Comparison of ENCODE assay signal across 8 cellular contexts in the genomic region with DNA sequence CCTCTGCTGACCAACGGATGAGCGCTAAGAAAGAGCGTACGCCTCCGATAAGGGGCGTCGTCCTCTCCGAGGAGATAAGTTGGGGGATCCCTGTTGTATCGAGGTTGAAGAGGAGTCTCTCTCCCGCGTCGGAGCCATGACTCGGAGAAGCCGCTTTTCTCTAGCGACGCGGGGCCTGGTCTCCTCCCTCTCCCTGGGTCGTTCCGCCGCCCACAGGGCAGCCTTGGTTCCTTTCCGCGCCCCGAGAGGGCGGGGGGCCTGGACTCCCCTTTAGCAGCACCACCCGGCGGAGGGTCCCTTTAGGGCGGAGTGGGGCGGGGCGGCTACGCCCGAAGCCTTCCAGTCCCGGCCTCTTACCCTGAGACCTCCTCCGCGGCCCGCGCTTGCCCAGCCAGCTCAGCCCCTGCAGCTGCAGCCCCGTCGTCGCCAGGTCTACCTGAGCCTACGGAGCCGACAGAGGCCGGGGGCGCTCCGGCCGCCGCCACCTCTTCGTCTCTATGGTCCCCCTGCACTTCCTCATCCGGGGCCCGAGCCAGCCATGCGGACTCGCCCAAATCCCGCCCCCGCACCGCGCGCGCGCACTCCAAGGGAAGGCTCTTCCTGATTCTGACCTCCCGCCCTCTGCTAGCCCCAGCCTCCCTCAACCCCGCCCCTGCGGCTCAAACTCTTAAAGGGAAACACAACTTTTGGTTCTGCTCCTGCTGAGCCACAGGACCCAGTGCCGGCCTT. TPM values are rescaled to one million over a fixed set of nuclear protein-coding genes. Genes with fewer than 3 reads are reported as not detected.
DNase-seq lines count a peak whose midpoint lies in the region; ATAC-seq and TF ChIP-seq lines count a peak whose summit lies in the region.

A gene (minus strand): TSS at position 497 of the 729 bp plus-strand sequence. CDS start 11,272 bp downstream, outside the sequence.

- H3K4me2 ChIP-seq in DND-41 (ENCODE audit: insufficient read depth, low read length) (peak within 1 kb of the TSS; percentile 98), GM23248 (ENCODE audit: unreplicated experiment) (peak within 1 kb of the TSS; percentile 95)

- peak; percentile 60 for TF ChIP-seq POLR2A in esophagus muscularis mucosa (IDR thresholded peaks at IDR 0.05; ENCODE audit: low read depth)

- peaks cover 12% of the 10 kb centered on the region for H3K36me3 ChIP-seq in DND-41 (ENCODE audit: insufficient read depth, low read length)
- H3K36me3 ChIP-seq in GM23248 (ENCODE audit: low read depth), result peaks cover 5% of the 10 kb centered on the region; the same call in 1 of the 2 replicates
- peaks cover 0 to 13% (median 6%) of the 10 kb centered on the region in 4 donors for H3K36me3 ChIP-seq in esophagus muscularis mucosa
- H3K36me3 ChIP-seq in muscle layer of duodenum (ENCODE audit: control insufficient read depth in 1 of 2, insufficient read depth in 2 of 2, low read length in 2 of 2), result no peaks in the 10 kb centered on the region

- peak within 1 kb of the TSS; percentile 85 for H3K9ac ChIP-seq in DND-41 (ENCODE audit: low read depth, low read length)
- peak within 1 kb of the TSS; percentile 97 for H3K9ac ChIP-seq in GM23248

- peaks cover 50% of the 10 kb centered on the region for H3K4me1 ChIP-seq in DND-41 (ENCODE audit: insufficient read depth, low read length)
- H3K4me1 ChIP-seq in GM23248 (ENCODE audit: insufficient read depth), result peaks cover 38% of the 10 kb centered on the region
- H3K4me1 ChIP-seq in esophagus muscularis mucosa, result peaks cover 42 to 58% (median 52%) of the 10 kb centered on the region in 4 donors
- peaks cover 34 to 42% of the 10 kb centered on the region in 2 donors for H3K4me1 ChIP-seq in muscle layer of duodenum (ENCODE audit: control insufficient read depth in 1 of 2, insufficient read depth in 2 of 2, low read length in 2 of 2)

- H4K20me1 ChIP-seq in DND-41 (ENCODE audit: insufficient read depth, low read length) (peaks cover under 1% of the 10 kb centered on the region; the same call in 1 of the 2 replicates), GM23248 (ENCODE audit: insufficient read depth) (no peaks in the 10 kb centered on the region)

- in situ Hi-C loops in GM23248 (cut with MboI), result no loop called here

- peaks cover 21% of the 10 kb centered on the region for H3F3A ChIP-seq in GM23248 (ENCODE audit: insufficient read depth)

- DNase-seq in DND-41 (peak; percentile 97), GM23248 (peak; percentile 97), Kasumi-1 (lab: John Stamatoyannopoulos, UW) (peak; percentile 94 to 96), RKO (ENCODE audit: low spot score) (peak; percentile 94), activated T-helper 1 cell treated with Interleukin-2 at 50 U/mL for 16 hours (ENCODE audit: low read depth) (peak; percentile 98), esophagus muscularis mucosa (ENCODE audit: extremely low spot score) (peak; percentile 99)
- peak; percentile 99 for DNase-seq in stimulated activated CD8-positive, alpha-beta memory T cell treated with anti-CD3 and anti-CD28 coated beads, Interleukin-7, amount 100 ng/mL, for 24 hours (ENCODE audit: low read depth)

- H3K27me3 ChIP-seq in DND-41 (ENCODE audit: insufficient read depth, low read length, poor library complexity), result no peaks in the 10 kb centered on the region
- no peaks in the 10 kb centered on the region for H3K27me3 ChIP-seq in GM23248 (replicated peaks; ENCODE audit: insufficient read depth)
- H3K27me3 ChIP-seq in esophagus muscularis mucosa, result no peaks in the 10 kb centered on the region
- H3K27me3 ChIP-seq in muscle layer of duodenum (ENCODE audit: low read depth, low read length), result no peaks in the 10 kb centered on the region

- TF ChIP-seq CTCF in DND-41 (IDR thresholded peaks at IDR 0.05; ENCODE audit: borderline replicate concordance, extremely low read depth, low read length, poor library complexity, severe bottlenecking) (peak; percentile 25), esophagus muscularis mucosa (IDR thresholded peaks at IDR 0.05) (peak in 2 of 3 experiments; percentile 20 to 27)

- no peak for TF ChIP-seq EP300 in esophagus muscularis mucosa (IDR thresholded peaks at IDR 0.05)

- H3K9me3 ChIP-seq in DND-41 (ENCODE audit: insufficient read depth, low read length, severe bottlenecking), result no peaks in the 10 kb centered on the region
- H3K9me3 ChIP-seq in GM23248 (ENCODE audit: low read depth), result no peaks in the 10 kb centered on the region
- H3K9me3 ChIP-seq in esophagus muscularis mucosa, result no peaks in the 10 kb centered on the region
- no peaks in the 10 kb centered on the region for H3K9me3 ChIP-seq in muscle layer of duodenum (ENCODE audit: control insufficient read depth in 1 of 2, low read length in 2 of 2)

- H3K79me2 ChIP-seq in DND-41 (ENCODE audit: insufficient read depth, low read length) (peaks cover 63% of the 10 kb centered on the region), GM23248 (ENCODE audit: insufficient read depth) (peaks cover 61% of the 10 kb centered on the region)

- ATAC-seq in DND-41 (ENCODE audit: insufficient read depth, low read depth), result peak; percentile 76

- 1 to 2% methylated on average over 46 to 51 of the region's 62 CpGs for WGBS in GM23248 (ENCODE audit: low coverage in 1 of 2, low lambda C conversion rate in 2 of 2, missing lambda C conversion rate in 2 of 2), 2 experiments
- WGBS in esophagus muscularis mucosa, result 0% methylated on average over 17 of the region's 62 CpGs

- intact Hi-C loops in esophagus muscularis mucosa (cut with DNase I), result loop anchor here (5.0 to 10.0 kb wide), 3 partner anchors 67 to 195 kb away; a partner anchor contains a TSS

- H3K27ac ChIP-seq in DND-41 (ENCODE audit: low read length) (peak within 1 kb of the TSS; percentile 97), GM23248 (peak within 1 kb of the TSS; percentile 77), esophagus muscularis mucosa (replicated peaks in 1 of 4) (peak within 1 kb of the TSS; percentile 86 to 91 (median 88)), muscle layer of duodenum (ENCODE audit: low read length) (peak within 1 kb of the TSS; percentile 88)

- H3K4me3 ChIP-seq in DND-41 (ENCODE audit: low read depth in 1 of 2, low read length in 2 of 2) (peak within 1 kb of the TSS; percentile 82 to 90), GM23248 (peak within 1 kb of the TSS; percentile 97), esophagus muscularis mucosa (peak within 1 kb of the TSS; percentile 90 to 100 (median 100)), muscle layer of duodenum (ENCODE audit: low read depth in 1 of 2, low read length in 2 of 2) (peak within 1 kb of the TSS; percentile 89 to 93)

- H3K9me2 ChIP-seq in GM23248 (ENCODE audit: insufficient read depth), result no peaks in the 10 kb centered on the region

- peak within 1 kb of the TSS; percentile 93 for H2AFZ ChIP-seq in DND-41 (ENCODE audit: low read depth, low read length)
- peak within 1 kb of the TSS; percentile 96 for H2AFZ ChIP-seq in GM23248

RNA-seq across cellular contexts. Expression of the gene that starts here (rescaled TPM):
- 7.6 and 34.1 TPM in 2 replicates for total RNA-seq in GM23248 (2014; rRNA removed; shearing (Covaris generic))
- 15.2 and 16.0 TPM in 2 replicates for polyA plus RNA-seq in GM23248 (2016; fragmentation: Nextera tagmentation; extraction: Ambion mirVana)
- 10 to 100 TPM; 14.6 to 21.6 (median 18.5) TPM for total RNA-seq in esophagus muscularis mucosa

Comparison
In these comparisons a context has a peak if more than half of its experiments do, and no peak if none do; other contexts are left out.
1. Peak in every context shown above with its lines: DNase-seq, ATAC-seq, H3K4me3 ChIP-seq and H3K27ac ChIP-seq.